ENCODE assay signal across 12 cellular contexts in the genomic region with DNA sequence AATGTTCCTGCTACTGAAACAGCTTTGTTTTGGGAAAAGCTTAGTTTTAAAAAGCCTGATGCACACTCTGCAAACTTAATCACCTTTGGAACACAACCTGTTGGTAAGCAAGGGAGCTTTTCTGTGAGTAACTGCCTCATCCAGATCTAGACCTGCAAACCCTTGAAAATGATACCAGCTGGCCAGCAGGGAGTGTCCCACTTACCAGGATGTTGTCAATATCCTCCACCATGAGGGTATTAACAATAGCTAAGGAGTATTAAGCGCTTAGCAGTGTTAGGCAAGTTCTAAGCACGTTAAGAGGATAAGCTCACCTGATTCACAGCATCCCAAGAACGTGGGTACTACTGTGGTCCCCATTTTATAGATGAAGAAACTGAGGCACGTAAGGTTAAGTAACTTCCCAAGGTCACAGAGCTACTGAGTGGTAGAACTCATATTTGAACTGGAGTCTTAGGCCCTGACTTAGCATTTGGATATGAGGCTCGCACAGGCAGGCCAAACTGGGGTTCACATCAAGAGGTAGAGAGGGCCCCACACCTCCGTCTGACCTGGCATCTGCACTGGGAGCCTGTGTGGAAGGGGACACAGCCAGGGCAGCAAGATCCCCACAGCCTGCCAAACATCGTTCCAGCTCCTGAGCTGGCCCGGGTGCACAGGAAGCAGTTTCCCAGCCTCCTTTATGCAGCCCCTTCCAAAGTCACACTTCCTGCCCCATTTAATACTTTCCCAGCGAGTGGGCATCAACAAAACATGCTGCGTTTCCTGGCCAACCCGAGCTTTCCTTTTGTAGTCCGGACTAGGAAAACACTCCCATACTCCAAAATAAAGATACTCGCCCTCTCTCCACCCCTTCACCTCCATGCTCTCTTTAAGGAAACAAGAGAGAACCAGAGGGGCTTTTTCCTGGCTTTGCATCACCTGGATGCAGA. TPM values are rescaled to one million over a fixed set of nuclear protein-coding genes. Genes with fewer than 3 reads are reported as not detected.
DNase-seq lines count a peak whose midpoint lies in the region; ATAC-seq and TF ChIP-seq lines count a peak whose summit lies in the region.
"Had no signal": no experiment of that assay in that cellular context is flagged by ENCODE, and none has a peak within 500 bp of the region (broad histone marks: within the 10 kb centered on the region; RNA-seq: fewer than 3 reads in every experiment).

No MANE protein-coding gene starts in this region.

- no peak for TF ChIP-seq POLR2A in GM18505 (IDR thresholded peaks at IDR 0.05; ENCODE audit: borderline replicate concordance, extremely low read depth, insufficient read depth, insufficient read length)

- H3K27me3 Mint-ChIP-seq in CD4-positive, CD25-positive, alpha-beta regulatory T cell: no peaks in the 10 kb centered on the region
- H3K27me3 Mint-ChIP-seq in endothelial cell (ENCODE audit: unreplicated experiment): peaks cover 15% of the 10 kb centered on the region
- no peaks in the 10 kb centered on the region for H3K27me3 Mint-ChIP-seq in naive B cell

- peak overlapping the region; percentile 50 to 87 (median 71) for H3K27ac Mint-ChIP-seq in CD4-positive, CD25-positive, alpha-beta regulatory T cell
- H3K27ac Mint-ChIP-seq in endothelial cell (ENCODE audit: unreplicated experiment) (peak overlapping the region; percentile 98), naive B cell (peak overlapping the region; percentile 15 to 90 (median 44))

- H3K36me3 ChIP-seq in CD4-positive, CD25-positive, alpha-beta regulatory T cell (ENCODE audit: control insufficient read depth, insufficient read depth, low read length): peaks cover 2% of the 10 kb centered on the region
- H3K36me3 ChIP-seq in HUES6 (ENCODE audit: control insufficient read depth, insufficient read depth, low read length): no peaks in the 10 kb centered on the region
- H3K36me3 ChIP-seq: cardiac muscle cell, left lung had no signal

- no peak overlapping the region for H3K9ac ChIP-seq in HUES6 (ENCODE audit: low read length)

- H3K4me3 Mint-ChIP-seq in CD4-positive, CD25-positive, alpha-beta regulatory T cell: peak overlapping the region in 1 of 4 donors; percentile 31
- H3K4me3 Mint-ChIP-seq in endothelial cell (ENCODE audit: unreplicated experiment) (peak overlapping the region; percentile 74), naive B cell (peak overlapping the region in 2 of 8 donors; percentile 39 to 55)

- H3K4me1 Mint-ChIP-seq in CD4-positive, CD25-positive, alpha-beta regulatory T cell: peaks cover 47 to 91% (median 85%) of the 10 kb centered on the region in 4 donors
- H3K4me1 Mint-ChIP-seq in endothelial cell (ENCODE audit: unreplicated experiment) (peaks cover 82% of the 10 kb centered on the region), naive B cell (peaks cover 81 to 94% (median 88%) of the 10 kb centered on the region in 3 donors)

- no peak for TF ChIP-seq CTCF in endothelial cell (IDR thresholded peaks at IDR 0.05; ENCODE audit: unreplicated experiment)

- no peaks in the 10 kb centered on the region for H3K9me3 Mint-ChIP-seq in CD4-positive, CD25-positive, alpha-beta regulatory T cell
- no peaks in the 10 kb centered on the region for H3K9me3 Mint-ChIP-seq in endothelial cell (ENCODE audit: unreplicated experiment)
- H3K9me3 Mint-ChIP-seq in naive B cell: no peaks in the 10 kb centered on the region

- DNase-seq in CD4-positive, CD25-positive, alpha-beta regulatory T cell: no peak
- peak; percentile 28 for DNase-seq in endothelial cell (ENCODE audit: low spot score)
- no peak for DNase-seq in naive B cell
- DNase-seq in SKM-1 (lab: John Stamatoyannopoulos, UW; ENCODE audit: unreplicated experiment): no peak
- no peak for DNase-seq in CD1c-positive myeloid dendritic cell (ENCODE audit: extremely low spot score)
- no peak for DNase-seq in NOMO-1 treated with DMSO at 0.1 percent for 48 hours (lab: John Stamatoyannopoulos, UW; ENCODE audit: unreplicated experiment)
- DNase-seq: activated CD4-positive, alpha-beta T cell treated with anti-CD3 and anti-CD28 coated beads for 4 hours; DND-41; left lung had no signal

- H3K27ac ChIP-seq in CD4-positive, CD25-positive, alpha-beta regulatory T cell (ENCODE audit: insufficient read depth, low read length, poor library complexity, severe bottlenecking): peak overlapping the region; percentile 34
- 0 out of 2 replicates have a peak overlapping the region, but pooled peaks have one; percentile 4 for H3K27ac ChIP-seq in HUES6 (ENCODE audit: low read depth, low read length)
- H3K27ac ChIP-seq: cardiac muscle cell had no signal

- no peak for ATAC-seq in CD4-positive, CD25-positive, alpha-beta regulatory T cell (ENCODE audit: low read depth in 2 of 2)
- ATAC-seq in naive B cell (ENCODE audit: low read depth in 2 of 2) (no peak), GM18505 (IDR thresholded peaks at IDR 0.05; ENCODE audit: unreplicated experiment) (no peak)
- ATAC-seq: left lung had no signal

- peaks cover 38% of the 10 kb centered on the region for H3K4me1 ChIP-seq in CD4-positive, CD25-positive, alpha-beta regulatory T cell (ENCODE audit: control insufficient read depth, insufficient read depth, low read length, poor library complexity, severe bottlenecking)
- H3K4me1 ChIP-seq in HUES6 (ENCODE audit: control insufficient read depth, insufficient read depth, low read length): peaks cover 43% of the 10 kb centered on the region

- no peak overlapping the region for H3K4me3 ChIP-seq in CD4-positive, CD25-positive, alpha-beta regulatory T cell (ENCODE audit: low read depth, low read length)
- H3K4me3 ChIP-seq in HUES6 (ENCODE audit: low read depth, low read length): 0 out of 2 replicates have a peak overlapping the region, but pooled peaks have one; percentile 22
- H3K4me3 ChIP-seq: cardiac muscle cell, left lung had no signal

- H3K9me3 ChIP-seq in CD4-positive, CD25-positive, alpha-beta regulatory T cell (ENCODE audit: control insufficient read depth in 2 of 2, low read length in 2 of 2): no peaks in the 10 kb centered on the region
- no peaks in the 10 kb centered on the region for H3K9me3 ChIP-seq in HUES6 (ENCODE audit: control insufficient read depth, insufficient read depth, low read depth, low read length)
- H3K9me3 ChIP-seq: left lung had no signal

- no peaks in the 10 kb centered on the region for H3K27me3 ChIP-seq in CD4-positive, CD25-positive, alpha-beta regulatory T cell (ENCODE audit: control insufficient read depth, insufficient read depth, low read length)
- no peaks in the 10 kb centered on the region for H3K27me3 ChIP-seq in HUES6 (ENCODE audit: control insufficient read depth, insufficient read depth, low read length)
- H3K27me3 ChIP-seq: left lung had no signal

- H3K36me3 Mint-ChIP-seq in CD4-positive, CD25-positive, alpha-beta regulatory T cell: peaks cover 20% of the 10 kb centered on the region
- H3K36me3 Mint-ChIP-seq in endothelial cell (ENCODE audit: low read depth, unreplicated experiment) (peaks cover 5% of the 10 kb centered on the region), naive B cell (peaks cover 8 to 12% of the 10 kb centered on the region in 2 donors)

RNA-seq across cellular contexts. Expression of gene IRF2, which starts 32.6 kb away (rescaled TPM):
- total RNA-seq in CD4-positive, CD25-positive, alpha-beta regulatory T cell: 63.4 TPM
- polyA plus RNA-seq in CD4-positive, CD25-positive, alpha-beta regulatory T cell: 100 to 1,000 TPM in 2 of 4 donors, 10 to 100 TPM in 2; 96.8 to 112 (median 102) TPM
- total RNA-seq in endothelial cell (ENCODE audit: unreplicated experiment): 27.6 TPM
- polyA plus RNA-seq in naive B cell (ENCODE audit: low read depth in 6 of 6): 100 to 1,000 TPM; 119 to 174 (median 151) TPM

Comparison
In these comparisons a context has a peak if more than half of its experiments do, and no peak if none do; other contexts are left out.
1. H3K27ac Mint-ChIP-seq: peak in every context shown above with its lines; median percentile 98 in endothelial cell; 71 in CD4-positive, CD25-positive, alpha-beta regulatory T cell; 44 in naive B cell.